8 cellular contexts compared by ENCODE assay signal in genomic region chr2:69714539-69715220, GRCh38. TPM values are rescaled to one million over a fixed set of nuclear protein-coding genes. Genes with fewer than 3 reads are reported as not detected.
DNase-seq lines count a peak whose midpoint lies in the region; ATAC-seq and TF ChIP-seq lines count a peak whose summit lies in the region.
"Not testable (repeated sequence)": the region's sequence is repeated elsewhere in the genome, so short reads cannot be mapped to it uniquely, and the experiment has no call there.

No MANE protein-coding gene starts in this region.

- peak; percentile 81 for ATAC-seq in GM21576 (IDR thresholded peaks at IDR 0.05; ENCODE audit: unreplicated experiment)
- ATAC-seq in mucosa of descending colon = peak; percentile 98

- DNase-seq in DMS 273 treated with DMSO at 0.1 percent for 48 hours (lab: John Stamatoyannopoulos, UW) = peak; percentile 66
- peak; percentile 79 for DNase-seq in RPMI7951 (ENCODE audit: low read depth)
- DNase-seq in activated T-cell treated with anti-CD3 and anti-CD28 coated beads for 48 hours (ENCODE audit: low read depth) = peak; percentile 84
- DNase-seq in epithelial cell of proximal tubule (ENCODE audit: low read depth) = not testable (repeated sequence)
- peak; percentile 75 to 98 (median 88) for DNase-seq in mucosa of descending colon
- peak; percentile 65 to 87 for DNase-seq in stimulated activated CD8-positive, alpha-beta memory T cell treated with anti-CD3 and anti-CD28 coated beads, Interleukin-4, amount 100 ng/mL, for 4 hours (ENCODE audit: low read depth in 2 of 2, low spot score in 1 of 2)

- H3K36me3 ChIP-seq in Loucy (ENCODE audit: insufficient read depth, low read length); mucosa of descending colon (ENCODE audit: low read depth): not testable (repeated sequence)

- H3K9ac ChIP-seq in Loucy (ENCODE audit: low read depth, low read length, poor library complexity, severe bottlenecking) = peak overlapping the region; percentile 50

- H3K9me3 ChIP-seq in Loucy (ENCODE audit: insufficient read depth, low read depth, low read length); mucosa of descending colon: not testable (repeated sequence)

- H2AFZ ChIP-seq in Loucy (ENCODE audit: low read length) = peak overlapping the region; percentile 72

- intact Hi-C loops in mucosa of descending colon (cut with DNase I, micrococcal nuclease) = loop anchor here (2.0 to 10.0 kb wide), 2 partner anchors 150 to 156 kb away; no protein-coding TSS in a partner anchor

- TF ChIP-seq CTCF in Loucy (conservative IDR thresholded peaks at IDR 0.05; ENCODE audit: low read length) = peak; percentile 80
- TF ChIP-seq CTCF in epithelial cell of proximal tubule (conservative IDR thresholded peaks at IDR 0.05; ENCODE audit: low read depth, low read length) = peak; percentile 81
- peak; percentile 56 for TF ChIP-seq CTCF in mucosa of descending colon (IDR thresholded peaks at IDR 0.05)

- not testable (repeated sequence) for H3K27me3 ChIP-seq in Loucy (ENCODE audit: insufficient read depth, low read length, poor library complexity, severe bottlenecking)

- not testable (repeated sequence) for H3K4me1 ChIP-seq in Loucy (ENCODE audit: insufficient read depth, low read length, poor library complexity, severe bottlenecking); mucosa of descending colon (ENCODE audit: low read depth)

- H3F3A ChIP-seq in Loucy (ENCODE audit: low read depth) = not testable (repeated sequence)

- H3K9me2 ChIP-seq in Loucy (replicated peaks; ENCODE audit: low read depth, low read length) = not testable (repeated sequence)

- H3K79me2 ChIP-seq in Loucy (ENCODE audit: insufficient read depth, low read length) = not testable (repeated sequence)

- H4K20me1 ChIP-seq in Loucy (ENCODE audit: insufficient read depth, low read length, poor library complexity, severe bottlenecking) = not testable (repeated sequence)

- H3K4me2 ChIP-seq in Loucy (ENCODE audit: low read depth, low read length, poor library complexity, severe bottlenecking) = peak overlapping the region; percentile 62

- H3K4me3 ChIP-seq in Loucy (ENCODE audit: low read length, poor library complexity, severe bottlenecking) = peak overlapping the region; percentile 45
- H3K4me3 ChIP-seq in epithelial cell of proximal tubule (ENCODE audit: low read depth, low read length); mucosa of descending colon: not testable (repeated sequence)

RNA-seq across cellular contexts. Expression of gene ANXA4, which starts 27.3 kb away (rescaled TPM):
- total RNA-seq in RPMI7951 (2014; rRNA removed; shearing (Covaris generic)) = 43.9 and 63.6 TPM in 2 replicates
- total RNA-seq in epithelial cell of proximal tubule (51.4 and 61.2 TPM in 2 replicates), mucosa of descending colon (100 to 1,000 TPM; 176 to 345 (median 228) TPM)
